14 cellular contexts compared by ENCODE assay signal in genomic region chr1:235932090-235932510, GRCh38.
DNase-seq lines count a peak whose midpoint lies in the region; ATAC-seq lines count a peak whose summit lies in the region.
"Had no signal": no experiment of that assay in that cellular context is flagged by ENCODE, and none has a peak within 500 bp of the region (broad histone marks: within the 10 kb centered on the region; RNA-seq: fewer than 3 reads in every experiment).

No MANE protein-coding gene starts in this region.

- H3K36me3 ChIP-seq in GM23248 (ENCODE audit: low read depth): no peaks in the 10 kb centered on the region
- H3K36me3 ChIP-seq: cardiac muscle cell had no signal

- WGBS in GM23248 (ENCODE audit: low coverage in 1 of 2, low lambda C conversion rate in 2 of 2, missing lambda C conversion rate in 2 of 2), 2 experiments: 88% methylated on average over 8 of the region's 8 CpGs

- H3K4me2 ChIP-seq in GM23248 (ENCODE audit: unreplicated experiment): no peak overlapping the region

- H3K27ac ChIP-seq in epithelial cell of prostate: peak overlapping the region; percentile 86
- no peak overlapping the region for H3K27ac ChIP-seq in GM23248
- H3K27ac ChIP-seq: cardiac muscle cell had no signal

- no peaks in the 10 kb centered on the region for H3K9me3 ChIP-seq in GM23248 (ENCODE audit: low read depth)

- ATAC-seq in GM21786 (IDR thresholded peaks at IDR 0.05; ENCODE audit: unreplicated experiment) (peak; percentile 70), HG03354 (IDR thresholded peaks at IDR 0.05; ENCODE audit: poor library complexity, severe bottlenecking, unreplicated experiment) (no peak), HG03139 (IDR thresholded peaks at IDR 0.05; ENCODE audit: unreplicated experiment) (no peak)

- H3K79me2 ChIP-seq in GM23248 (ENCODE audit: insufficient read depth): no peaks in the 10 kb centered on the region

- H3K27me3 ChIP-seq in GM23248 (replicated peaks; ENCODE audit: insufficient read depth): no peaks in the 10 kb centered on the region
- H3K27me3 ChIP-seq: cardiac muscle cell had no signal

- DNase-seq in A172 (ENCODE audit: low spot score) (peak; percentile 66), NOMO-1 treated with dmso at 0.1 percent for 144 hours (lab: John Stamatoyannopoulos, UW; ENCODE audit: unreplicated experiment) (peak; percentile 35), epithelial cell of prostate (ENCODE audit: low read depth, low spot score) (no peak), GM23248 (no peak)
- no peak for DNase-seq in activated CD4-positive, alpha-beta T cell treated with anti-CD3 and anti-CD28 coated beads for 48 hours
- DNase-seq: activated T-cell treated with anti-CD3 and anti-CD28 coated beads, Interleukin-2, amount 50 U/mL, for 48 hours; mesendoderm; NCI-H2171 treated with DMSO at 0.1 percent for 48 hours; right cardiac atrium; T1000 had no signal

- in situ Hi-C loops in GM23248 (cut with MboI): no loop called here

- no peak overlapping the region for H3K4me3 ChIP-seq in GM23248
- H3K4me3 ChIP-seq: cardiac muscle cell had no signal

- no peaks in the 10 kb centered on the region for H3K9me2 ChIP-seq in GM23248 (ENCODE audit: insufficient read depth)

- H3K4me1 ChIP-seq in GM23248 (ENCODE audit: insufficient read depth): no peaks in the 10 kb centered on the region

- no peak overlapping the region for H3K9ac ChIP-seq in GM23248

- H3F3A ChIP-seq in GM23248 (ENCODE audit: insufficient read depth): 0 out of 2 replicates have a peak, but pooled peaks cover 4% of the 10 kb centered on the region

- H4K20me1 ChIP-seq in GM23248 (ENCODE audit: insufficient read depth): no peaks in the 10 kb centered on the region

- no peak overlapping the region for H2AFZ ChIP-seq in GM23248

Comparison
In these comparisons a context has a peak if more than half of its experiments do, and no peak if none do; other contexts are left out.
1. DNase-seq: peak in A172 (single experiment) and NOMO-1 treated with dmso at 0.1 percent for 144 hours (single experiment); none in epithelial cell of prostate (single experiment), activated CD4-positive, alpha-beta T cell treated with anti-CD3 and anti-CD28 coated beads for 48 hours (single experiment) and GM23248 (single experiment).